In genomic region chr1:167518331-167518700, GRCh38 we compare ENCODE assay signal across 8 cellular contexts. TPM values are rescaled to one million over a fixed set of nuclear protein-coding genes. Genes with fewer than 3 reads are reported as not detected.
DNase-seq lines count a peak whose midpoint lies in the region; ATAC-seq and TF ChIP-seq lines count a peak whose summit lies in the region.

CD247 (minus strand) TSS chr1:167518529; CDS start chr1:167518465, 64 bp downstream.

- 84 to 86% methylated on average over 14 of the region's 14 CpGs for WGBS in lower leg skin, 2 donors

- DNase-seq in GM19238 (ENCODE audit: insufficient read length, low spot score) (peak; percentile 23), NCI-H1694 treated with DMSO at 0.1 percent for 48 hours (lab: John Stamatoyannopoulos, UW) (no peak), lower leg skin (ENCODE audit: low spot score in 2 of 2) (no peak)
- DNase-seq in activated CD4-positive, alpha-beta T cell treated with anti-CD3 and anti-CD28 coated beads, Interleukin-2, amount 50 U/mL, for 48 hours, result peak; percentile 69 to 79
- peak; percentile 83 for DNase-seq in central memory CD4-positive, alpha-beta T cell
- DNase-seq in stimulated activated CD4-positive, alpha-beta T cell treated with anti-CD3 and anti-CD28 coated beads, TNF-alpha, amount 100 ng/mL, for 1 hour (ENCODE audit: low read depth in 3 of 3, low spot score in 1 of 3), result peak; percentile 46 to 60 (median 51)

- intact Hi-C loops in lower leg skin (cut with DNase I; ENCODE audit: low total_unique reads), result no loop called here

- ATAC-seq in GM19397 (IDR thresholded peaks at IDR 0.05; ENCODE audit: unreplicated experiment) (no peak), HG03378 (IDR thresholded peaks at IDR 0.05; ENCODE audit: unreplicated experiment) (no peak)

- H3K4me3 ChIP-seq in lower leg skin (ENCODE audit: low read depth, poor library complexity, severe bottlenecking), result no peak within 1 kb of the TSS

- TF ChIP-seq POLR2A in lower leg skin (IDR thresholded peaks at IDR 0.05), result no peak

- no peak for TF ChIP-seq CTCF in lower leg skin (IDR thresholded peaks at IDR 0.05)

RNA-seq across cellular contexts. Expression of gene CD247, which starts in this region (rescaled TPM):
- under 1 TPM in 3 of 4 donors, not detected in 1; 0.27 to 0.61 (median 0.58) TPM for total RNA-seq in lower leg skin

Comparison
In these comparisons a context has a peak if more than half of its experiments do, and no peak if none do; other contexts are left out.
1. DNase-seq: peak in GM19238 (single experiment), activated CD4-positive, alpha-beta T cell treated with anti-CD3 and anti-CD28 coated beads, Interleukin-2, amount 50 U/mL, for 48 hours (2 of 2), central memory CD4-positive, alpha-beta T cell (single experiment) and stimulated activated CD4-positive, alpha-beta T cell treated with anti-CD3 and anti-CD28 coated beads, TNF-alpha, amount 100 ng/mL, for 1 hour (3 of 3); none in NCI-H1694 treated with DMSO at 0.1 percent for 48 hours (single experiment) and lower leg skin (0 of 2).